Comparison of ENCODE assay signal across 18 cellular contexts in genomic region chr15:39338251-39338650, GRCh38.
A peak's percentile ranks its signal among the peaks of the same experiment; 100 is the strongest.
DNase-seq lines count a peak whose midpoint lies in the region; ATAC-seq and TF ChIP-seq lines count a peak whose summit lies in the region.
"Had no signal": no experiment of that assay in that cellular context is flagged by ENCODE, and none has a peak within 500 bp of the region (broad histone marks: within the 10 kb centered on the region; RNA-seq: fewer than 3 reads in every experiment).

No MANE protein-coding gene starts in this region.

- H2AFZ ChIP-seq in MM.1S (ENCODE audit: low read length) = no peak overlapping the region
- H2AFZ ChIP-seq: GM23248 had no signal

- no peaks in the 10 kb centered on the region for H4K20me1 ChIP-seq in MM.1S (ENCODE audit: insufficient read depth, low read length)
- H4K20me1 ChIP-seq: BLaER1 treated with 17β-estradiol and CSF1 and Interleukin-3, amounts not matched to agents 10 nM and 100 nM had no signal

- no peaks in the 10 kb centered on the region for H3K9me2 ChIP-seq in MM.1S (replicated peaks; ENCODE audit: insufficient read depth, low read length)

- peaks cover 29% of the 10 kb centered on the region for H3K9me3 Mint-ChIP-seq in Caco-2 (ENCODE audit: unreplicated experiment)
- H3K9me3 Mint-ChIP-seq in activated T-helper 2 cell treated with anti-CD3 and anti-CD28 coated beads, Interferon-gamma antibody, Interleukin-2, Interleukin-4, amounts not matched to agents 10 μg/mL and 5 μg/mL and 100 μg/mL, durations not matched to agents 14 hours and 24 hours and 36 hours = no peaks in the 10 kb centered on the region

- no peaks in the 10 kb centered on the region for H3K36me3 Mint-ChIP-seq in Caco-2 (ENCODE audit: insufficient read depth, unreplicated experiment)
- no peaks in the 10 kb centered on the region for H3K36me3 Mint-ChIP-seq in activated T-helper 2 cell treated with anti-CD3 and anti-CD28 coated beads, Interferon-gamma antibody, Interleukin-2, Interleukin-4, amounts not matched to agents 10 μg/mL and 5 μg/mL and 100 μg/mL, durations not matched to agents 14 hours and 24 hours and 36 hours (ENCODE audit: low read depth)
- H3K36me3 Mint-ChIP-seq: CD8-positive, alpha-beta T cell had no signal

- POLR2A ChIA-PET in Caco-2 (lab: Charles Lee) = no interaction called here

- DNase-seq in NCI-H146 (lab: John Stamatoyannopoulos, UW) (peak; percentile 11), NCI-H146 treated with DMSO at 0.1 percent for 48 hours (lab: John Stamatoyannopoulos, UW; ENCODE audit: unreplicated experiment) (no peak), Caco-2 (peak; percentile 44 to 55), RPMI7951 (ENCODE audit: low read depth) (peak; percentile 84), mucosa of gallbladder (ENCODE audit: low spot score) (peak; percentile 85), MM.1S (no peak)
- DNase-seq in activated T-helper 2 cell treated with anti-CD3 and anti-CD28 coated beads, Interferon-gamma antibody, Interleukin-2, Interleukin-4, amounts not matched to agents 10 μg/mL and 5 μg/mL and 100 μg/mL, durations not matched to agents 14 hours and 24 hours and 36 hours (ENCODE audit: low spot score) = no peak
- DNase-seq: CD8-positive, alpha-beta T cell; DMS 273 treated with DMSO at 0.1 percent for 48 hours; DMS53; DND-41; GM23248 had no signal

- H3K36me3 ChIP-seq in Caco-2 (ENCODE audit: control insufficient read depth, insufficient read depth, low read length) (no peaks in the 10 kb centered on the region), MM.1S (replicated peaks; ENCODE audit: insufficient read depth, low read length) (no peaks in the 10 kb centered on the region)
- H3K36me3 ChIP-seq: BLaER1 treated with 17β-estradiol and CSF1 and Interleukin-3, amounts not matched to agents 10 nM and 100 nM; HAP-1 had no signal

- H3K27me3 Mint-ChIP-seq in Caco-2 (ENCODE audit: insufficient read depth, unreplicated experiment) = no peaks in the 10 kb centered on the region
- peaks cover 2% of the 10 kb centered on the region for H3K27me3 Mint-ChIP-seq in activated T-helper 2 cell treated with anti-CD3 and anti-CD28 coated beads, Interferon-gamma antibody, Interleukin-2, Interleukin-4, amounts not matched to agents 10 μg/mL and 5 μg/mL and 100 μg/mL, durations not matched to agents 14 hours and 24 hours and 36 hours (ENCODE audit: low read depth)

- H3K9ac ChIP-seq in MM.1S (ENCODE audit: low read length) = no peak overlapping the region
- H3K9ac ChIP-seq: BLaER1 treated with 17β-estradiol and CSF1 and Interleukin-3, amounts not matched to agents 10 nM and 100 nM; GM23248 had no signal

- H3K9me3 ChIP-seq in Caco-2 (peaks cover 3% of the 10 kb centered on the region; the same call in 1 of the 2 replicates), MM.1S (replicated peaks; ENCODE audit: insufficient read depth, low read length) (no peaks in the 10 kb centered on the region)
- H3K9me3 ChIP-seq: A549, HAP-1 had no signal

- H3K4me2 ChIP-seq in MM.1S (ENCODE audit: low read depth, low read length) = no peak overlapping the region
- H3K4me2 ChIP-seq: A549; BLaER1 treated with 17β-estradiol and CSF1 and Interleukin-3, amounts not matched to agents 10 nM and 100 nM had no signal

- BruUV-seq in Caco-2 (replicated peaks; lab: Mats Ljungman, UMichigan) = no TSS peak

- peaks cover 23% of the 10 kb centered on the region for H3K4me1 Mint-ChIP-seq in Caco-2 (ENCODE audit: low read depth, unreplicated experiment)
- H3K4me1 Mint-ChIP-seq in activated T-helper 2 cell treated with anti-CD3 and anti-CD28 coated beads, Interferon-gamma antibody, Interleukin-2, Interleukin-4, amounts not matched to agents 10 μg/mL and 5 μg/mL and 100 μg/mL, durations not matched to agents 14 hours and 24 hours and 36 hours (ENCODE audit: low read depth) = no peaks in the 10 kb centered on the region
- H3K4me1 Mint-ChIP-seq: B cell had no signal

- H3K27ac ChIP-seq in MM.1S (ENCODE audit: low read length) = no peak overlapping the region
- H3K27ac ChIP-seq: 22Rv1; A549; BLaER1 treated with 17β-estradiol and CSF1 and Interleukin-3, amounts not matched to agents 10 nM and 100 nM; GM23248 had no signal

- intact Hi-C loops in Caco-2 (cut with micrococcal nuclease; ENCODE audit: unreplicated experiment) = no loop called here
- intact Hi-C loops in activated T-helper 2 cell treated with anti-CD3 and anti-CD28 coated beads, Interferon-gamma antibody, Interleukin-2, Interleukin-4, amounts not matched to agents 10 μg/mL and 5 μg/mL and 100 μg/mL, durations not matched to agents 14 hours and 24 hours and 36 hours (cut with micrococcal nuclease) = no loop called here

- H3K27me3 ChIP-seq in Caco-2 (replicated peaks; ENCODE audit: control insufficient read depth, insufficient read depth, low read length) = no peaks in the 10 kb centered on the region
- no peaks in the 10 kb centered on the region for H3K27me3 ChIP-seq in MM.1S (replicated peaks; ENCODE audit: insufficient read depth, low read length)
- H3K27me3 ChIP-seq: BLaER1 treated with 17β-estradiol and CSF1 and Interleukin-3, amounts not matched to agents 10 nM and 100 nM had no signal

- CTCF ChIA-PET in Caco-2 (lab: Charles Lee) = no interaction called here

- H3K4me3 ChIP-seq in Caco-2 (ENCODE audit: low read depth, low read length) = no peak overlapping the region
- no peak overlapping the region for H3K4me3 ChIP-seq in MM.1S (ENCODE audit: low read length)
- H3K4me3 ChIP-seq: A549; BLaER1 treated with 17β-estradiol and CSF1 and Interleukin-3, amounts not matched to agents 10 nM and 100 nM; GM23248; HAP-1 had no signal

- H3K79me2 ChIP-seq in MM.1S (ENCODE audit: low read length) = no peaks in the 10 kb centered on the region

- H3F3A ChIP-seq in MM.1S (ENCODE audit: insufficient read depth, low read length) = no peaks in the 10 kb centered on the region

- H3K4me1 ChIP-seq in Caco-2 = peaks cover 12% of the 10 kb centered on the region
- H3K4me1 ChIP-seq in MM.1S (ENCODE audit: low read length) = no peaks in the 10 kb centered on the region
- H3K4me1 ChIP-seq: A549, HAP-1 had no signal

- peak overlapping the region; percentile 9 for H3K27ac Mint-ChIP-seq in Caco-2 (ENCODE audit: unreplicated experiment)
- H3K27ac Mint-ChIP-seq in activated T-helper 2 cell treated with anti-CD3 and anti-CD28 coated beads, Interferon-gamma antibody, Interleukin-2, Interleukin-4, amounts not matched to agents 10 μg/mL and 5 μg/mL and 100 μg/mL, durations not matched to agents 14 hours and 24 hours and 36 hours = no peak overlapping the region
- H3K27ac Mint-ChIP-seq: B cell; CD8-positive, alpha-beta T cell had no signal

- no peak for TF ChIP-seq CTCF in Caco-2 (IDR thresholded peaks at IDR 0.05; ENCODE audit: insufficient read depth in 1 of 2, low read depth in 1 of 2, low read length in 1 of 2, severe bottlenecking in 1 of 2, unreplicated experiment in 1 of 2)
- no peak for TF ChIP-seq CTCF in MM.1S (IDR thresholded peaks at IDR 0.05; ENCODE audit: low read length)

- no peak for ATAC-seq in HG03108 (IDR thresholded peaks at IDR 0.05; ENCODE audit: unreplicated experiment)
- ATAC-seq: A549; CD8-positive, alpha-beta T cell had no signal

- no peak overlapping the region for H3K4me3 Mint-ChIP-seq in Caco-2 (ENCODE audit: unreplicated experiment)
- H3K4me3 Mint-ChIP-seq in activated T-helper 2 cell treated with anti-CD3 and anti-CD28 coated beads, Interferon-gamma antibody, Interleukin-2, Interleukin-4, amounts not matched to agents 10 μg/mL and 5 μg/mL and 100 μg/mL, durations not matched to agents 14 hours and 24 hours and 36 hours (ENCODE audit: low read depth) = no peak overlapping the region
- H3K4me3 Mint-ChIP-seq: B cell; CD8-positive, alpha-beta T cell had no signal

Comparison
In these comparisons a context has a peak if more than half of its experiments do, and no peak if none do; other contexts are left out.
1. DNase-seq: peak in NCI-H146 (single experiment), Caco-2 (2 of 2), RPMI7951 (single experiment) and mucosa of gallbladder (single experiment); none in NCI-H146 treated with DMSO at 0.1 percent for 48 hours (single experiment), activated T-helper 2 cell treated with anti-CD3 and anti-CD28 coated beads, Interferon-gamma antibody, Interleukin-2, Interleukin-4, amounts not matched to agents 10 μg/mL and 5 μg/mL and 100 μg/mL, durations not matched to agents 14 hours and 24 hours and 36 hours (single experiment) and MM.1S (single experiment).